13 cellular contexts compared by ENCODE assay signal in the genomic region with DNA sequence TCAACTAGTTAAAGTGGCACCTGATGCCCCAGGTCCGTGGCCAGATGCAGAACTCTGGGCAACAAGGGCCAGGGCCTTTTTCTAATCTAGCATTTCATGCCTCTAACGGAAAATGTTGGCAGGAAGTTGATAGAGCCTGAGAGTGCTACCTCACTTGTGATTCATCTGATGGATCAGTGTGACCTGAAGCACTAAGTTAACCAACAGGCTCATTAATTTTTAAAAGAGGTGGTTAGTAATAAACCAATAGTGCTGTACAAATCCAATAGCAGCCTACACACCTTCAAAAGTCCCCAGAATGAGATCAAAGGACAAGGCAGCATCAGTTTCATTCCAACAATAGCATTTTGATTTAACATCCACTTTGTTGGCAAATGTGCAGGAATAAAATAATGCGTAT.
DNase-seq lines count a peak whose midpoint lies in the region; ATAC-seq and TF ChIP-seq lines count a peak whose summit lies in the region.
"Had no signal": no experiment of that assay in that cellular context is flagged by ENCODE, and none has a peak within 500 bp of the region (broad histone marks: within the 10 kb centered on the region; RNA-seq: fewer than 3 reads in every experiment).

No MANE protein-coding gene starts in this region.

- TF ChIP-seq CTCF in nephron (IDR thresholded peaks at IDR 0.05; ENCODE audit: unreplicated experiment in 3 of 3) (no peak), GM20000 (IDR thresholded peaks at IDR 0.05; ENCODE audit: extremely low read depth, missing control alignments) (no peak)

- H3K4me1 Mint-ChIP-seq in T-helper 1 cell treated with Interleukin-12 subunit alpha and Interleukin-12 subunit beta and Interleukin-4 antibody, amounts not matched to agents 30 μg/mL and 1 μg/mL, for 36 hours (ENCODE audit: low read depth), result peaks cover 10% of the 10 kb centered on the region
- peaks cover 12% of the 10 kb centered on the region for H3K4me1 Mint-ChIP-seq in nephron

- H3K9me3 Mint-ChIP-seq in T-helper 1 cell treated with Interleukin-12 subunit alpha and Interleukin-12 subunit beta and Interleukin-4 antibody, amounts not matched to agents 30 μg/mL and 1 μg/mL, for 36 hours, result no peaks in the 10 kb centered on the region
- H3K9me3 Mint-ChIP-seq in nephron, result no peaks in the 10 kb centered on the region
- H3K9me3 Mint-ChIP-seq: H9, IgD-negative memory B cell, memory B cell had no signal

- DNase-seq in NCI-H510A treated with DMSO at 0.1 percent for 48 hours (lab: John Stamatoyannopoulos, UW), result no peak
- no peak for DNase-seq in GM20000 (ENCODE audit: low spot score)
- DNase-seq: H9, NCI-H1694, NCI-H526 treated with DMSO at 0.1 percent for 48 hours, T-helper 9 cell had no signal

- no peak overlapping the region for H3K4me3 Mint-ChIP-seq in T-helper 1 cell treated with Interleukin-12 subunit alpha and Interleukin-12 subunit beta and Interleukin-4 antibody, amounts not matched to agents 30 μg/mL and 1 μg/mL, for 36 hours
- H3K4me3 Mint-ChIP-seq in nephron, result no peak overlapping the region
- H3K4me3 Mint-ChIP-seq: H9, memory B cell had no signal

- no peaks in the 10 kb centered on the region for H3K36me3 Mint-ChIP-seq in T-helper 1 cell treated with Interleukin-12 subunit alpha and Interleukin-12 subunit beta and Interleukin-4 antibody, amounts not matched to agents 30 μg/mL and 1 μg/mL, for 36 hours (ENCODE audit: low read depth)
- H3K36me3 Mint-ChIP-seq in nephron (ENCODE audit: low read depth), result no peaks in the 10 kb centered on the region
- H3K36me3 Mint-ChIP-seq: IgD-negative memory B cell had no signal

- ATAC-seq in GM18508 (IDR thresholded peaks at IDR 0.05; ENCODE audit: insufficient read depth, unreplicated experiment) (peak; percentile 45), GM21786 (IDR thresholded peaks at IDR 0.05; ENCODE audit: unreplicated experiment) (peak; percentile 30), HG03469 (IDR thresholded peaks at IDR 0.05; ENCODE audit: unreplicated experiment) (no peak)

- H3K27ac Mint-ChIP-seq in T-helper 1 cell treated with Interleukin-12 subunit alpha and Interleukin-12 subunit beta and Interleukin-4 antibody, amounts not matched to agents 30 μg/mL and 1 μg/mL, for 36 hours, result peak overlapping the region; percentile 52
- H3K27ac Mint-ChIP-seq in nephron, result peak overlapping the region; percentile 58 to 87 (median 82)
- H3K27ac Mint-ChIP-seq: H9, memory B cell had no signal

- peaks cover 17% of the 10 kb centered on the region for H3K27me3 Mint-ChIP-seq in T-helper 1 cell treated with Interleukin-12 subunit alpha and Interleukin-12 subunit beta and Interleukin-4 antibody, amounts not matched to agents 30 μg/mL and 1 μg/mL, for 36 hours (ENCODE audit: low read depth)
- peaks cover 30% of the 10 kb centered on the region for H3K27me3 Mint-ChIP-seq in nephron (ENCODE audit: low read depth)
- H3K27me3 Mint-ChIP-seq: IgD-negative memory B cell, memory B cell had no signal
